Comparison of ENCODE assay signal across 8 cellular contexts in genomic region chr6:156777866-156778614, GRCh38. TPM values are rescaled to one million over a fixed set of nuclear protein-coding genes. Genes with fewer than 3 reads are reported as not detected.
DNase-seq lines count a peak whose midpoint lies in the region; ATAC-seq and TF ChIP-seq lines count a peak whose summit lies in the region.

No MANE protein-coding gene starts in this region.

- H3K79me2 ChIP-seq in PC-9 (ENCODE audit: low read depth) = peaks cover 34% of the 10 kb centered on the region

- 0 out of 2 replicates have a peak, but pooled peaks cover 5% of the 10 kb centered on the region for H4K20me1 ChIP-seq in PC-9 (ENCODE audit: insufficient read depth)

- no peaks in the 10 kb centered on the region for H3K27me3 ChIP-seq in PC-9 (ENCODE audit: insufficient read depth, low read depth)
- H3K27me3 ChIP-seq in tibial artery = no peaks in the 10 kb centered on the region

- H2AFZ ChIP-seq in PC-9 = peak overlapping the region; percentile 79

- H3K4me1 ChIP-seq in PC-9 (replicated peaks; ENCODE audit: insufficient read depth) (peaks cover 49% of the 10 kb centered on the region), tibial artery (peaks cover 5 to 42% (median 25%) of the 10 kb centered on the region in 4 donors)

- intact Hi-C loops in PC-9 (cut with micrococcal nuclease; ENCODE audit: unreplicated experiment) = loop anchor here (1.0 to 5.0 kb wide), 3 partner anchors 57 to 216 kb away; no protein-coding TSS in a partner anchor
- intact Hi-C loops in tibial artery (cut with DNase I; ENCODE audit: low total_unique reads) = loop anchor here (1.0 to 10.0 kb wide), 3 partner anchors 90 to 407 kb away; no protein-coding TSS in a partner anchor

- POLR2A ChIA-PET in PC-9 (lab: Charles Lee; ENCODE audit: unreplicated experiment) = interaction anchor here (1.4 kb wide), 1 partner anchor 245 kb away, joined by 10 read pairs; no protein-coding TSS in a partner anchor

- H3K4me2 ChIP-seq in PC-9 = peak overlapping the region; percentile 59

- H3K9me2 ChIP-seq in PC-9 (ENCODE audit: insufficient read depth) = no peaks in the 10 kb centered on the region

- TF ChIP-seq CTCF in PC-9 (conservative IDR thresholded peaks at IDR 0.05) (no peak), omental fat pad (IDR thresholded peaks at IDR 0.05) (no peak), tibial artery (IDR thresholded peaks at IDR 0.05) (peak in 1 of 2 experiments; percentile 5)

- H3K36me3 ChIP-seq in PC-9 (ENCODE audit: low read depth) (no peaks in the 10 kb centered on the region), tibial artery (no peaks in the 10 kb centered on the region)

- peak; percentile 18 for DNase-seq in NCI-H1436 (lab: John Stamatoyannopoulos, UW)
- no peak for DNase-seq in NCI-H1436 treated with DMSO at 0.1 percent for 48 hours (lab: John Stamatoyannopoulos, UW)
- DNase-seq in PC-9 = peak in 1 of 2 experiments; percentile 33
- DNase-seq in activated effector memory CD4-positive, alpha-beta T cell treated with anti-CD3 and anti-CD28 coated beads, Interleukin-2, amount 50 U/mL, for 16 hours = peak; percentile 87
- peak; percentile 63 for DNase-seq in germinal center (ENCODE audit: low spot score)
- DNase-seq in omental fat pad (ENCODE audit: low spot score) = no peak
- DNase-seq in tibial artery = peak; percentile 37 to 76

- H3K27ac ChIP-seq in PC-9 = peak overlapping the region; percentile 41
- H3K27ac ChIP-seq in tibial artery = peak overlapping the region; percentile 96 to 98

- H3K9me3 ChIP-seq in PC-9 (ENCODE audit: insufficient read depth, low read depth) (no peaks in the 10 kb centered on the region), tibial artery (no peaks in the 10 kb centered on the region)

- peak; percentile 22 for ATAC-seq in HG03039 (IDR thresholded peaks at IDR 0.05; ENCODE audit: unreplicated experiment)
- ATAC-seq in omental fat pad (ENCODE audit: low FRiP score) = peak; percentile 23

- peak overlapping the region; percentile 61 for H3K4me3 ChIP-seq in PC-9
- H3K4me3 ChIP-seq in tibial artery = peak overlapping the region; percentile 86 to 96

- no TSS peak for BruUV-seq in PC-9 (replicated peaks; lab: Mats Ljungman, UMichigan)

- peaks cover 12% of the 10 kb centered on the region for H3F3A ChIP-seq in PC-9 (ENCODE audit: insufficient read depth, low read depth)

- CTCF ChIA-PET in PC-9 (lab: Charles Lee) = interaction anchor here (0.6 kb wide), 1 partner anchor 175 kb away, joined by 5 read pairs; no protein-coding TSS in a partner anchor

RNA-seq across cellular contexts. Expression of gene ARID1B, which starts 0.9 kb away (rescaled TPM):
- total RNA-seq in PC-9 (2021) (38.8 and 42.8 TPM in 2 replicates), omental fat pad (100 to 1,000 TPM in 1 of 4 donors, 10 to 100 TPM in 3; 70.5 to 135 (median 78.2) TPM)

Comparison
In these comparisons a context has a peak if more than half of its experiments do, and no peak if none do; other contexts are left out.
1. DNase-seq: peak in NCI-H1436 (single experiment), activated effector memory CD4-positive, alpha-beta T cell treated with anti-CD3 and anti-CD28 coated beads, Interleukin-2, amount 50 U/mL, for 16 hours (single experiment), germinal center (single experiment) and tibial artery (2 of 2); none in NCI-H1436 treated with DMSO at 0.1 percent for 48 hours (single experiment) and omental fat pad (single experiment).